Comparison of ENCODE assay signal across 11 cellular contexts in genomic region chr21:29293495-29293894, GRCh38. TPM values are rescaled to one million over a fixed set of nuclear protein-coding genes. Genes with fewer than 3 reads are reported as not detected.
DNase-seq lines count a peak whose midpoint lies in the region; ATAC-seq and TF ChIP-seq lines count a peak whose summit lies in the region.
"Had no signal": no experiment of that assay in that cellular context is flagged by ENCODE, and none has a peak within 500 bp of the region (broad histone marks: within the 10 kb centered on the region; RNA-seq: fewer than 3 reads in every experiment).

No MANE protein-coding gene starts in this region.

- TF ChIP-seq CTCF in GM13976 (IDR thresholded peaks at IDR 0.05; ENCODE audit: borderline replicate concordance, control extremely low read depth, extremely low read depth, insufficient read depth, missing control alignments) (no peak), Calu3 (IDR thresholded peaks at IDR 0.05; ENCODE audit: unreplicated experiment) (no peak)

- peak; percentile 84 for ATAC-seq in GM21367 (IDR thresholded peaks at IDR 0.05; ENCODE audit: unreplicated experiment)
- peak; percentile 78 for ATAC-seq in HG03139 (IDR thresholded peaks at IDR 0.05; ENCODE audit: unreplicated experiment)
- ATAC-seq in right cardiac atrium = no peak

- H3K4me3 Mint-ChIP-seq in Calu3 (ENCODE audit: low read depth, unreplicated experiment) = no peak overlapping the region

- H3K27ac ChIP-seq in right cardiac atrium (ENCODE audit: low read length) = no peak overlapping the region
- H3K27ac ChIP-seq: lower lobe of right lung had no signal

- intact Hi-C loops in right cardiac atrium (cut with DNase I) = no loop called here
- intact Hi-C loops in Calu3 (cut with micrococcal nuclease; ENCODE audit: unreplicated experiment) = no loop called here

- no peak overlapping the region for H3K4me3 ChIP-seq in right cardiac atrium (ENCODE audit: low read length)
- H3K4me3 ChIP-seq: lower lobe of right lung had no signal

- DNase-seq in GM13976 (ENCODE audit: low spot score) = peak; percentile 36
- DNase-seq in SKM-1 treated with dmso at 0.1 percent for 144 hours (lab: John Stamatoyannopoulos, UW; ENCODE audit: unreplicated experiment) = peak; percentile 91
- no peak for DNase-seq in NCI-H524 treated with DMSO at 0.1 percent for 48 hours (lab: John Stamatoyannopoulos, UW)
- DNase-seq in right cardiac atrium = no peak
- no peak for DNase-seq in Calu3
- no peak for DNase-seq in NCI-H2196 treated with DMSO at 0.1 percent for 48 hours (lab: John Stamatoyannopoulos, UW; ENCODE audit: unreplicated experiment)
- DNase-seq: lower lobe of right lung; stimulated activated CD4-positive, alpha-beta T cell treated with anti-CD3 and anti-CD28 coated beads, Interleukin-1b, Interleukin-23, amount 100 ng/mL, for 48 hours had no signal

- peaks cover 8% of the 10 kb centered on the region for H3K4me1 Mint-ChIP-seq in Calu3 (ENCODE audit: low read depth, unreplicated experiment)

- in situ Hi-C loops in GM13976 (cut with MboI; ENCODE audit: low sequenced_read_pairs, unreplicated experiment) = no loop called here

- H3K36me3 Mint-ChIP-seq in Calu3 (ENCODE audit: insufficient read depth, unreplicated experiment) = no peaks in the 10 kb centered on the region

- no peaks in the 10 kb centered on the region for H3K9me3 Mint-ChIP-seq in Calu3 (ENCODE audit: low read depth, unreplicated experiment)
- H3K9me3 Mint-ChIP-seq: activated T-helper 2 cell treated with anti-CD3 and anti-CD28 coated beads, Interferon-gamma antibody, Interleukin-2, Interleukin-4, amounts not matched to agents 10 μg/mL and 5 μg/mL and 100 μg/mL, durations not matched to agents 14 hours and 24 hours and 36 hours had no signal

- H3K27me3 Mint-ChIP-seq in Calu3 (ENCODE audit: unreplicated experiment) = no peaks in the 10 kb centered on the region

- H3K4me1 ChIP-seq in right cardiac atrium (ENCODE audit: control insufficient read depth, insufficient read depth, low read length) = peaks cover 3% of the 10 kb centered on the region

- H3K27ac Mint-ChIP-seq in Calu3 (ENCODE audit: unreplicated experiment) = no peak overlapping the region
- H3K27ac Mint-ChIP-seq: activated T-helper 2 cell treated with anti-CD3 and anti-CD28 coated beads, Interferon-gamma antibody, Interleukin-2, Interleukin-4, amounts not matched to agents 10 μg/mL and 5 μg/mL and 100 μg/mL, durations not matched to agents 14 hours and 24 hours and 36 hours had no signal

- no TSS peak for BruUV-seq in Calu3 (replicated peaks; lab: Mats Ljungman, UMichigan)

- 94% methylated on average over 2 of the region's 2 CpGs for WGBS in right cardiac atrium

- H3K9me3 ChIP-seq in right cardiac atrium (ENCODE audit: control insufficient read depth, low read length) = no peaks in the 10 kb centered on the region
- H3K9me3 ChIP-seq: lower lobe of right lung had no signal

- CTCF ChIA-PET in Calu3 (lab: Charles Lee) = interaction anchor here (0.6 kb wide), 1 partner anchor 743 kb away, joined by 5 read pairs; no protein-coding TSS in a partner anchor

- H3K27me3 ChIP-seq in right cardiac atrium (ENCODE audit: control insufficient read depth, insufficient read depth) = no peaks in the 10 kb centered on the region

RNA-seq across cellular contexts. Expression of gene BACH1, which starts 5.2 kb away (rescaled TPM):
- total RNA-seq in right cardiac atrium = 10 to 100 TPM; 44.8 to 68.3 (median 47.4) TPM
- polyA plus RNA-seq in right cardiac atrium = 5.0 TPM
- total RNA-seq in Calu3 (2022) = 78.8 and 80.2 TPM in 2 replicates

Comparison
In these comparisons a context has a peak if more than half of its experiments do, and no peak if none do; other contexts are left out.
1. DNase-seq: peak in GM13976 (single experiment) and SKM-1 treated with dmso at 0.1 percent for 144 hours (single experiment); none in NCI-H524 treated with DMSO at 0.1 percent for 48 hours (single experiment), right cardiac atrium (0 of 3), Calu3 (single experiment) and NCI-H2196 treated with DMSO at 0.1 percent for 48 hours (single experiment).
2. ATAC-seq: peak in GM21367 (single experiment) and HG03139 (single experiment); none in right cardiac atrium (0 of 2).